ENCODE assay signal across 15 cellular contexts in genomic region chr7:128431221-128431620, GRCh38. TPM values are rescaled to one million over a fixed set of nuclear protein-coding genes. Genes with fewer than 3 reads are reported as not detected.
A peak's percentile ranks its signal among the peaks of the same experiment; 100 is the strongest.
DNase-seq lines count a peak whose midpoint lies in the region; ATAC-seq and TF ChIP-seq lines count a peak whose summit lies in the region.
"Had no signal": no experiment of that assay in that cellular context is flagged by ENCODE, and none has a peak within 500 bp of the region (broad histone marks: within the 10 kb centered on the region; RNA-seq: fewer than 3 reads in every experiment).

No MANE protein-coding gene starts in this region.

- H3K4me3 ChIP-seq in H7 (ENCODE audit: insufficient read depth, low read depth, low read length): no peak overlapping the region
- H3K4me3 ChIP-seq in RWPE2 (ENCODE audit: severe bottlenecking): no peak overlapping the region
- H3K4me3 ChIP-seq in esophagus squamous epithelium: no peak overlapping the region
- H3K4me3 ChIP-seq in trophoblast cell (ENCODE audit: low read depth, low read length): no peak overlapping the region
- H3K4me3 ChIP-seq: adrenal gland, suprapubic skin had no signal

- H3K36me3 ChIP-seq in H7 (replicated peaks; ENCODE audit: control insufficient read depth, insufficient read depth, low read length) (no peaks in the 10 kb centered on the region), RWPE2 (ENCODE audit: low read depth) (no peaks in the 10 kb centered on the region), esophagus squamous epithelium (no peaks in the 10 kb centered on the region), trophoblast cell (ENCODE audit: control insufficient read depth in 1 of 2, insufficient read depth in 2 of 2, low read length in 2 of 2) (no peaks in the 10 kb centered on the region)
- H3K36me3 ChIP-seq: adrenal gland, suprapubic skin had no signal

- no peak overlapping the region for H3K4me2 ChIP-seq in trophoblast cell (ENCODE audit: low read length)

- no peak overlapping the region for H3K9ac ChIP-seq in trophoblast cell (ENCODE audit: low read length)

- no peak overlapping the region for H4K12ac ChIP-seq in trophoblast cell (ENCODE audit: low read depth, low read length)

- ATAC-seq in RWPE2 (ENCODE audit: low read depth) (peak; percentile 42; the same call in 2 of the 3 replicates), HG03520 (IDR thresholded peaks at IDR 0.05; ENCODE audit: unreplicated experiment) (no peak)

- H3K4ac ChIP-seq in trophoblast cell (ENCODE audit: low read depth, low read length): no peak overlapping the region

- WGBS in esophagus squamous epithelium, 2 donors: 0 to 43% methylated on average over 2 to 5 of the region's 6 CpGs
- WGBS in trophoblast cell (ENCODE audit: extremely low coverage, insufficient coverage, insufficient read length): no CpG with 5 or more reads among the region's 6 CpGs

- H3K23ac ChIP-seq in trophoblast cell (ENCODE audit: low read length): no peak overlapping the region

- no peak overlapping the region for H4K91ac ChIP-seq in trophoblast cell (ENCODE audit: low read depth, low read length)

- no peak overlapping the region for H4K8ac ChIP-seq in trophoblast cell (ENCODE audit: low read depth, low read length)

- H3K27me3 ChIP-seq in H7 (ENCODE audit: control insufficient read depth, insufficient read depth, low read length) (no peaks in the 10 kb centered on the region), RWPE2 (ENCODE audit: insufficient read depth, poor library complexity, severe bottlenecking) (no peaks in the 10 kb centered on the region), esophagus squamous epithelium (no peaks in the 10 kb centered on the region), trophoblast cell (ENCODE audit: insufficient read depth, low read length) (no peaks in the 10 kb centered on the region)
- H3K27me3 ChIP-seq: adrenal gland, suprapubic skin had no signal

- no peak overlapping the region for H2AK5ac ChIP-seq in trophoblast cell (ENCODE audit: low read length)

- no peak overlapping the region for H3K18ac ChIP-seq in trophoblast cell (ENCODE audit: low read length)

- no peak overlapping the region for H2BK5ac ChIP-seq in trophoblast cell (ENCODE audit: low read depth, low read length, poor library complexity)

- no peak overlapping the region for H3K14ac ChIP-seq in trophoblast cell (ENCODE audit: low read length)

- H2AFZ ChIP-seq in trophoblast cell (ENCODE audit: insufficient read depth, low read length, poor library complexity): no peak overlapping the region

- intact Hi-C loops in esophagus squamous epithelium (cut with DNase I): no loop called here

- peaks cover 1% of the 10 kb centered on the region for H3K79me1 ChIP-seq in trophoblast cell (ENCODE audit: low read length)

- TF ChIP-seq CTCF in RWPE2 (IDR thresholded peaks at IDR 0.05; ENCODE audit: poor library complexity, severe bottlenecking) (no peak), esophagus squamous epithelium (IDR thresholded peaks at IDR 0.05) (no peak)

- H2BK120ac ChIP-seq in trophoblast cell (ENCODE audit: insufficient read depth, low read length, poor library complexity): no peak overlapping the region

- H3K27ac ChIP-seq in RWPE2 (ENCODE audit: poor library complexity, severe bottlenecking) (no peak overlapping the region), esophagus squamous epithelium (peak overlapping the region in 3 of 4 donors; percentile 77 to 86 (median 80)), trophoblast cell (ENCODE audit: low read depth, low read length) (no peak overlapping the region)
- H3K27ac ChIP-seq: adrenal gland, suprapubic skin had no signal

- TF ChIP-seq POLR2A in esophagus squamous epithelium (IDR thresholded peaks at IDR 0.05): no peak

- DNase-seq in H7 (peak; percentile 59), RWPE2 (ENCODE audit: low spot score) (no peak), esophagus squamous epithelium (lab: John Stamatoyannopoulos, UW) (no peak), trophoblast cell (peak; percentile 88), kidney tubule cell (ENCODE audit: low spot score) (no peak)
- no peak for DNase-seq in activated CD4-positive, alpha-beta T cell treated with anti-CD3 and anti-CD28 coated beads, Interleukin-2, amount 50 U/mL, for 1 hour
- DNase-seq: activated CD4-positive, CD25-positive, alpha-beta regulatory T cell; activated CD8-positive, alpha-beta memory T cell treated with anti-CD3 and anti-CD28 coated beads for 24 hours; adrenal gland; AML-193; NCI-H1092; NCI-H2171 treated with DMSO at 0.1 percent for 48 hours; RPMI8226 had no signal

- no peak overlapping the region for H2BK12ac ChIP-seq in trophoblast cell (ENCODE audit: low read length)

- H3K4me1 ChIP-seq in RWPE2 (ENCODE audit: insufficient read depth, poor library complexity, severe bottlenecking) (no peaks in the 10 kb centered on the region), esophagus squamous epithelium (peaks cover 0 to 77% (median 22%) of the 10 kb centered on the region in 3 donors), trophoblast cell (ENCODE audit: control insufficient read depth in 1 of 2, insufficient read depth in 2 of 2, low read length in 2 of 2) (peaks cover 5 to 16% of the 10 kb centered on the region in 2 experiments)
- H3K4me1 ChIP-seq: adrenal gland had no signal

- H3K79me2 ChIP-seq in trophoblast cell (ENCODE audit: control insufficient read depth, insufficient read depth, low read length, poor library complexity): no peaks in the 10 kb centered on the region

- H3K9me3 ChIP-seq in RWPE2 (ENCODE audit: severe bottlenecking) (no peaks in the 10 kb centered on the region), esophagus squamous epithelium (no peaks in the 10 kb centered on the region), trophoblast cell (ENCODE audit: insufficient read depth, low read depth, low read length) (no peaks in the 10 kb centered on the region)
- H3K9me3 ChIP-seq: adrenal gland, suprapubic skin had no signal

RNA-seq across cellular contexts. Expression of gene IMPDH1, which starts 21.4 kb away (rescaled TPM):
- total RNA-seq in H7 (2014; rRNA removed; shearing (Covaris generic)): 27.2 and 45.7 TPM in 2 replicates
- 10 to 100 TPM; 30.2 to 53.7 (median 41.6) TPM for total RNA-seq in esophagus squamous epithelium
- 11.8 and 12.6 TPM in 2 replicates for polyA plus RNA-seq in trophoblast cell (2013)

RNA-seq across cellular contexts. Expression of gene HILPDA, which starts 24.5 kb away (rescaled TPM):
- total RNA-seq in H7 (2014; rRNA removed; shearing (Covaris generic)): 26.0 and 31.3 TPM in 2 replicates
- 10 to 100 TPM; 17.6 to 53.0 (median 21.9) TPM for total RNA-seq in esophagus squamous epithelium
- 43.1 and 43.2 TPM in 2 replicates for polyA plus RNA-seq in trophoblast cell (2013)

RNA-seq across cellular contexts. Expression of gene METTL2B, which starts 45.3 kb away (rescaled TPM):
- total RNA-seq in H7 (2014; rRNA removed; shearing (Covaris generic)): 39.5 TPM in 2 replicates
- total RNA-seq in esophagus squamous epithelium: 10 to 100 TPM; 20.2 to 26.6 (median 24.5) TPM
- 24.4 and 24.5 TPM in 2 replicates for polyA plus RNA-seq in trophoblast cell (2013)

Comparison
In these comparisons a context has a peak if more than half of its experiments do, and no peak if none do; other contexts are left out.
1. DNase-seq: peak in H7 (single experiment) and trophoblast cell (2 of 2); none in RWPE2 (single experiment), esophagus squamous epithelium (single experiment), kidney tubule cell (single experiment) and activated CD4-positive, alpha-beta T cell treated with anti-CD3 and anti-CD28 coated beads, Interleukin-2, amount 50 U/mL, for 1 hour (single experiment).
2. H3K27ac ChIP-seq: peak in esophagus squamous epithelium (3 of 4); none in RWPE2 (single experiment) and trophoblast cell (single experiment).